ENCODE assay signal across 19 cellular contexts in genomic region chr19:1182068-1182467, GRCh38. TPM values are rescaled to one million over a fixed set of nuclear protein-coding genes. Genes with fewer than 3 reads are reported as not detected.
DNase-seq lines count a peak whose midpoint lies in the region; ATAC-seq, FAIRE-seq and TF ChIP-seq lines count a peak whose summit lies in the region.
"Had no signal": no experiment of that assay in that cellular context is flagged by ENCODE, and none has a peak within 500 bp of the region (broad histone marks: within the 10 kb centered on the region; RNA-seq: fewer than 3 reads in every experiment).

No MANE protein-coding gene starts in this region.

- no peak overlapping the region for H2AFZ ChIP-seq in keratinocyte (ENCODE audit: control insufficient read depth, low read length)

- CTCF ChIA-PET in Calu3 (lab: Charles Lee): interaction anchor here (1.4 kb wide), 1 partner anchor 59 kb away, joined by 5 read pairs; no protein-coding TSS in a partner anchor

- H3K9me1 ChIP-seq in keratinocyte (ENCODE audit: control insufficient read depth, extremely low read depth, insufficient read depth, low read length): no peaks in the 10 kb centered on the region

- H3K27me3 Mint-ChIP-seq in Calu3 (ENCODE audit: unreplicated experiment): no peaks in the 10 kb centered on the region
- H3K27me3 Mint-ChIP-seq: memory B cell had no signal

- no peaks in the 10 kb centered on the region for H4K20me1 ChIP-seq in keratinocyte (ENCODE audit: control insufficient read depth, extremely low read depth, insufficient read depth, low read length)

- TF ChIP-seq POLR2A in H54 (IDR thresholded peaks at IDR 0.05; ENCODE audit: low read depth, low read length): no peak

- no peak overlapping the region for H3K4me3 ChIP-seq in adipocyte (ENCODE audit: low read length)
- no peak overlapping the region for H3K4me3 ChIP-seq in keratinocyte (ENCODE audit: control insufficient read depth in 2 of 3, extremely low read depth in 1 of 3, insufficient read depth in 2 of 3, low read depth in 1 of 3, low read length in 3 of 3)
- no peak overlapping the region for H3K4me3 ChIP-seq in skin epidermis
- H3K4me3 ChIP-seq: adrenal gland, SJCRH30, transverse colon had no signal

- peak overlapping the region; percentile 97 for H3K27ac Mint-ChIP-seq in Calu3 (ENCODE audit: unreplicated experiment)

- peaks cover 3% of the 10 kb centered on the region for H3K9me3 Mint-ChIP-seq in Calu3 (ENCODE audit: low read depth, unreplicated experiment)
- H3K9me3 Mint-ChIP-seq: activated T-cell treated with anti-CD3 and anti-CD28 coated beads, Interleukin-2, amount 50 U/mL, for 4 hours; memory B cell had no signal

- no peak for FAIRE-seq in keratinocyte (lab: Jason Lieb, UNC)
- no peak for FAIRE-seq in H54 (lab: Jason Lieb, UNC)

- H3K4me1 ChIP-seq in adipocyte (ENCODE audit: control insufficient read depth, insufficient read depth, low read length): peaks cover 19% of the 10 kb centered on the region
- H3K4me1 ChIP-seq in keratinocyte (ENCODE audit: control insufficient read depth, extremely low read depth, insufficient read depth, low read length): peaks cover 51% of the 10 kb centered on the region
- H3K4me1 ChIP-seq: adrenal gland had no signal

- DNase-seq in Calu3 (no peak), adipocyte (ENCODE audit: low read depth) (no peak), keratinocyte (ENCODE audit: low read depth, low spot score) (no peak), HPDE6-E6E7 (ENCODE audit: extremely low spot score) (no peak), H54 (ENCODE audit: insufficient read length, low spot score) (no peak)
- no peak for DNase-seq in activated T-cell treated with anti-CD3 and anti-CD28 coated beads, Interleukin-2, amount 50 U/mL, for 1 hour
- DNase-seq: activated CD4-positive, alpha-beta T cell treated with anti-CD3 and anti-CD28 coated beads, Interleukin-2, amount 50 U/mL, for 1 hour; activated T-cell treated with anti-CD3 and anti-CD28 coated beads, Interleukin-2, amount 50 U/mL, for 4 hours; adrenal gland; cerebellar nuclear complex; immature natural killer cell; nucleus accumbens; SJCRH30; stimulated activated CD4-positive, alpha-beta T cell treated with anti-CD3 and anti-CD28 coated beads, Interleukin-4, amount 100 ng/mL, for 4 hours had no signal

- no peak for ATAC-seq in GM19395 (IDR thresholded peaks at IDR 0.05; ENCODE audit: unreplicated experiment)
- ATAC-seq: activated T-cell treated with anti-CD3 and anti-CD28 coated beads, Interleukin-2, amount 50 U/mL, for 4 hours had no signal

- intact Hi-C loops in Calu3 (cut with micrococcal nuclease; ENCODE audit: unreplicated experiment): loop anchor here (5.0 kb wide), 1 partner anchor 80 kb away; the partner anchor contains the start of gene GPX4

- dilution Hi-C loops in keratinocyte (cut with MboI; ENCODE audit: extremely low pct_ligation_motif_present, low sequenced_read_pairs): no loop called here

- H3K27me3 ChIP-seq in adipocyte (replicated peaks; ENCODE audit: control insufficient read depth, insufficient read depth, low read length): no peaks in the 10 kb centered on the region
- no peaks in the 10 kb centered on the region for H3K27me3 ChIP-seq in keratinocyte (ENCODE audit: control insufficient read depth, extremely low read depth, insufficient read depth, low read length)
- H3K27me3 ChIP-seq: adrenal gland, transverse colon had no signal

- BruUV-seq in Calu3 (replicated peaks; lab: Mats Ljungman, UMichigan): no TSS peak

- peaks cover 21% of the 10 kb centered on the region for H3K36me3 Mint-ChIP-seq in Calu3 (ENCODE audit: insufficient read depth, unreplicated experiment)
- H3K36me3 Mint-ChIP-seq: immature natural killer cell, memory B cell had no signal

- no peaks in the 10 kb centered on the region for H3K9me3 ChIP-seq in adipocyte (ENCODE audit: control insufficient read depth, low read length)
- no peaks in the 10 kb centered on the region for H3K9me3 ChIP-seq in keratinocyte (ENCODE audit: control insufficient read depth, low read depth, low read length)
- H3K9me3 ChIP-seq: adrenal gland, SJCRH30, transverse colon had no signal

- peak overlapping the region; percentile 61 for H3K4me2 ChIP-seq in keratinocyte (ENCODE audit: control insufficient read depth, extremely low read depth, insufficient read depth, low read depth, low read length)
- H3K4me2 ChIP-seq: KMS-11 had no signal

- H3K4me1 Mint-ChIP-seq in Calu3 (ENCODE audit: low read depth, unreplicated experiment): peaks cover 40% of the 10 kb centered on the region

- TF ChIP-seq CTCF in Calu3 (IDR thresholded peaks at IDR 0.05; ENCODE audit: unreplicated experiment) (no peak), keratinocyte (optimal IDR thresholded peaks at IDR 0.05 in 1 of 3, IDR thresholded peaks at IDR 0.05 in 1 of 3, conservative IDR thresholded peaks at IDR 0.05 in 1 of 3; ENCODE audit: extremely low read depth in 1 of 3, insufficient read depth in 2 of 3, low read length in 3 of 3) (no peak)

- H3K36me3 ChIP-seq in adipocyte (ENCODE audit: control insufficient read depth, insufficient read depth, low read length, severe bottlenecking) (no peaks in the 10 kb centered on the region), keratinocyte (ENCODE audit: control insufficient read depth in 2 of 2, extremely low read depth in 1 of 2, insufficient read depth in 2 of 2, low read length in 2 of 2) (no peaks in the 10 kb centered on the region)
- H3K36me3 ChIP-seq: adrenal gland, SJCRH30, transverse colon had no signal

- H3K27ac ChIP-seq in keratinocyte (ENCODE audit: control insufficient read depth, insufficient read depth, low read length) (peak overlapping the region; percentile 73), skin epidermis (peak overlapping the region in 20 of 21 experiments; percentile 5 to 100 (median 79))
- H3K27ac ChIP-seq: adrenal gland, KMS-11, SJCRH30 had no signal

- H3K9ac ChIP-seq in adipocyte (ENCODE audit: low read length) (peak overlapping the region; percentile 37), keratinocyte (ENCODE audit: control insufficient read depth, extremely low read depth, insufficient read depth, low read length) (peak overlapping the region; percentile 65)
- H3K9ac ChIP-seq: KMS-11 had no signal

- no peaks in the 10 kb centered on the region for H3K79me2 ChIP-seq in keratinocyte (ENCODE audit: control insufficient read depth, insufficient read depth, low read length)

- H3K4me3 Mint-ChIP-seq in Calu3 (ENCODE audit: low read depth, unreplicated experiment): peak overlapping the region; percentile 76
- H3K4me3 Mint-ChIP-seq: activated T-cell treated with anti-CD3 and anti-CD28 coated beads, Interleukin-2, amount 50 U/mL, for 4 hours had no signal

RNA-seq across cellular contexts. Expression of gene SBNO2, which starts 8.0 kb away (rescaled TPM):
- total RNA-seq in Calu3 (2022): 84.9 and 97.8 TPM in 2 replicates
- polyA plus RNA-seq in keratinocyte: 10.9 to 19.4 TPM (median 13.1 TPM) in 3 replicates
- polyA plus RNA-seq in keratinocyte (2011; ENCODE audit: low read depth): 12.9 TPM
- polyA plus RNA-seq in keratinocyte (2011; cell fraction: cytosol; rRNA removed): 6.0 and 14.5 TPM in 2 replicates
- polyA plus RNA-seq in keratinocyte (2011; cell fraction: nucleus; rRNA removed): 32.2 and 48.0 TPM in 2 replicates
- polyA plus RNA-seq in keratinocyte (2012; ENCODE audit: low replicate concordance): 17.3 and 24.6 TPM in 2 replicates
- polyA minus RNA-seq in keratinocyte: 14.6 to 40.2 TPM (median 23.0 TPM) in 3 replicates
- 32.6 TPM for polyA minus RNA-seq in keratinocyte (2011; cell fraction: cytosol; rRNA and poly(A)+ RNA removed)
- 36.5 and 41.8 TPM in 2 replicates for polyA minus RNA-seq in keratinocyte (2011; cell fraction: nucleus; rRNA and poly(A)+ RNA removed)

RNA-seq across cellular contexts. Expression of gene STK11, which starts 23.5 kb away (rescaled TPM):
- total RNA-seq in Calu3 (2022): 55.8 and 58.3 TPM in 2 replicates
- polyA plus RNA-seq in keratinocyte: 24.6 to 31.4 TPM (median 28.1 TPM) in 3 replicates
- polyA plus RNA-seq in keratinocyte (2011; ENCODE audit: low read depth): 21.6 TPM
- 13.7 and 27.8 TPM in 2 replicates for polyA plus RNA-seq in keratinocyte (2011; cell fraction: cytosol; rRNA removed)
- 47.3 and 54.0 TPM in 2 replicates for polyA plus RNA-seq in keratinocyte (2011; cell fraction: nucleus; rRNA removed)
- 26.4 and 38.3 TPM in 2 replicates for polyA plus RNA-seq in keratinocyte (2012; ENCODE audit: low replicate concordance)
- polyA minus RNA-seq in keratinocyte: 19.7 to 42.7 TPM (median 21.9 TPM) in 3 replicates
- polyA minus RNA-seq in keratinocyte (2011; cell fraction: cytosol; rRNA and poly(A)+ RNA removed): 56.2 TPM
- polyA minus RNA-seq in keratinocyte (2011; cell fraction: nucleus; rRNA and poly(A)+ RNA removed): 25.7 and 29.2 TPM in 2 replicates

RNA-seq across cellular contexts. Expression of gene CBARP, which starts 55.7 kb away (rescaled TPM):
- total RNA-seq in Calu3 (2022): 4.2 and 5.7 TPM in 2 replicates
- polyA plus RNA-seq in keratinocyte: 0.93 to 2.8 TPM (median 1.2 TPM) in 3 replicates
- polyA plus RNA-seq in keratinocyte (2011; ENCODE audit: low read depth): 0.51 TPM
- 0.55 and 1.9 TPM in 2 replicates for polyA plus RNA-seq in keratinocyte (2011; cell fraction: cytosol; rRNA removed)
- polyA plus RNA-seq in keratinocyte (2011; cell fraction: nucleus; rRNA removed): 3.6 and 6.2 TPM in 2 replicates
- 3.5 and 3.6 TPM in 2 replicates for polyA plus RNA-seq in keratinocyte (2012; ENCODE audit: low replicate concordance)
- polyA minus RNA-seq in keratinocyte: 0.30 to 1.2 TPM (median 1.2 TPM) in 3 replicates
- polyA minus RNA-seq in keratinocyte (2011; cell fraction: cytosol; rRNA and poly(A)+ RNA removed): 11.5 TPM
- polyA minus RNA-seq in keratinocyte (2011; cell fraction: nucleus; rRNA and poly(A)+ RNA removed): 3.4 and 7.1 TPM in 2 replicates
- polyA plus RNA-seq: immature natural killer cell had no signal

RNA-seq across cellular contexts. Expression of gene ATP5F1D, which starts 59.5 kb away (rescaled TPM):
- total RNA-seq in Calu3 (2022): 86.6 and 91.8 TPM in 2 replicates
- polyA plus RNA-seq in keratinocyte: 51.3 to 95.4 TPM (median 80.0 TPM) in 3 replicates
- 74.6 TPM for polyA plus RNA-seq in keratinocyte (2011; ENCODE audit: low read depth)
- polyA plus RNA-seq in keratinocyte (2011; cell fraction: cytosol; rRNA removed): 33.2 and 137 TPM in 2 replicates
- 27.1 and 36.2 TPM in 2 replicates for polyA plus RNA-seq in keratinocyte (2011; cell fraction: nucleus; rRNA removed)
- 91.2 and 205 TPM in 2 replicates for polyA plus RNA-seq in keratinocyte (2012; ENCODE audit: low replicate concordance)
- polyA minus RNA-seq in keratinocyte: 23.4 to 39.5 TPM (median 25.4 TPM) in 3 replicates
- 297 TPM for polyA minus RNA-seq in keratinocyte (2011; cell fraction: cytosol; rRNA and poly(A)+ RNA removed)
- polyA minus RNA-seq in keratinocyte (2011; cell fraction: nucleus; rRNA and poly(A)+ RNA removed): 29.9 and 36.3 TPM in 2 replicates
